Comparison of ENCODE assay signal across 35 cellular contexts in the genomic region with DNA sequence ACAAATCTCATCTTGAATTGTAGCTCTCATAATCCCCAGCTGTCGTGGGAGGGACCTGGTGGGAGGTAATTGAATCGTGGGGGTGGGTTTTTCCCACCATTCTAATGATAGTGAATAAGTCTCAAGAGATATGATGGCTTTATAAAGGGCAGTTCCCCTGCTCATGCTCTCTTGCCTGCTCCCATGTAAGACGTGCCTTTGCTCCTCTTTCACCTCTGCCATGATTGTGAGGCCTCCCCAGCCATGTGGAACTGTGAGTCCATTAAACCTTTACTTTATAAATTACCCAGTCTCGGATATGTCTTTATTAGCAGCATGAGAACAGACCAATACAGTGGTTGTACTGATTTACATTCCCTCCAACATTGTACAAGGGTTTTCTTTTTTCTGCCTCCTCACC.
"Had no signal": no experiment of that assay in that cellular context is flagged by ENCODE, and none has a peak within 500 bp of the region (broad histone marks: within the 10 kb centered on the region; RNA-seq: fewer than 3 reads in every experiment).

No MANE protein-coding gene starts in this region.

- H3K9me3 ChIP-seq: adrenal gland, body of pancreas, breast epithelium had no signal

- H3K27me3 ChIP-seq: body of pancreas, brain microvascular endothelial cell, breast epithelium had no signal

- H3K9me3 Mint-ChIP-seq: activated B cell treated with CpG ODN at 0.5 μM for 24 hours; activated CD4-positive, alpha-beta memory T cell treated with anti-CD3 and anti-CD28 coated beads for 36 hours; activated CD4-positive, alpha-beta T cell treated with anti-CD3 and anti-CD28 coated beads, Interleukin-2, amount 10 ng/mL, durations not matched to agents 7 days and 5 days; activated CD8-positive, alpha-beta T cell treated with anti-CD3 and anti-CD28 coated beads for 36 hours; activated naive CD4-positive, alpha-beta T cell treated with anti-CD3 and anti-CD28 coated beads for 36 hours; activated naive CD4-positive, alpha-beta T cell treated with anti-CD3 and anti-CD28 coated beads, Interleukin-2, amount 50 U/mL, for 72 hours; activated naive CD8-positive, alpha-beta T cell treated with anti-CD3 and anti-CD28 coated beads for 36 hours; activated T-cell treated with anti-CD3 and anti-CD28 coated beads, Interleukin-2, amount 50 U/mL, for 4 hours; activated T-helper 1 cell treated with anti-CD3 and anti-CD28 coated beads, Interleukin-12 subunit alpha, Interleukin-12 subunit beta, Interleukin-2, Interleukin-4 antibody, amounts not matched to agents 30 ng/mL and 10 ng/mL and 1 ng/mL, durations not matched to agents 14 hours and 24 hours and 36 hours; activated T-helper 17 cell treated with anti-CD3 and anti-CD28 coated beads, Interleukin-2, amount 50 U/mL, for 72 hours; T-helper 1 cell treated with Interleukin-12 subunit alpha and Interleukin-12 subunit beta and Interleukin-4 antibody, amounts not matched to agents 30 μg/mL and 1 μg/mL, for 36 hours; T-helper 2 cell treated with Interferon-gamma antibody and Interleukin-4, amounts not matched to agents 5 μg/mL and 100 μg/mL, for 36 hours had no signal

- H3K27me3 Mint-ChIP-seq: activated B cell treated with CpG ODN at 0.5 μM for 24 hours; activated CD4-positive, alpha-beta memory T cell treated with anti-CD3 and anti-CD28 coated beads for 36 hours; activated CD4-positive, alpha-beta T cell treated with anti-CD3 and anti-CD28 coated beads, Interleukin-2, amount 10 ng/mL, durations not matched to agents 7 days and 5 days; activated CD8-positive, alpha-beta T cell treated with anti-CD3 and anti-CD28 coated beads for 36 hours; activated naive CD8-positive, alpha-beta T cell treated with anti-CD3 and anti-CD28 coated beads for 36 hours; activated T-helper 17 cell treated with anti-CD3 and anti-CD28 coated beads, Interleukin-2, amount 50 U/mL, for 72 hours had no signal

- H3K4me3 Mint-ChIP-seq: activated B cell treated with CpG ODN at 0.5 μM for 24 hours; activated CD4-positive, alpha-beta memory T cell treated with anti-CD3 and anti-CD28 coated beads for 36 hours; activated CD4-positive, alpha-beta T cell treated with anti-CD3 and anti-CD28 coated beads, Interleukin-2, amount 10 ng/mL, durations not matched to agents 7 days and 5 days; activated CD8-positive, alpha-beta T cell treated with anti-CD3 and anti-CD28 coated beads for 36 hours; activated naive CD4-positive, alpha-beta T cell treated with anti-CD3 and anti-CD28 coated beads for 36 hours; activated naive CD8-positive, alpha-beta T cell treated with anti-CD3 and anti-CD28 coated beads for 36 hours; activated T-cell treated with anti-CD3 and anti-CD28 coated beads, Interleukin-2, amount 50 U/mL, for 4 hours; activated T-cell treated with anti-CD3 and anti-CD28 coated beads, Interleukin-2, amount 50 U/mL, for 72 hours; activated T-helper 1 cell treated with anti-CD3 and anti-CD28 coated beads, Interleukin-12 subunit alpha, Interleukin-12 subunit beta, Interleukin-2, Interleukin-4 antibody, amounts not matched to agents 30 ng/mL and 10 ng/mL and 1 ng/mL, durations not matched to agents 14 hours and 24 hours and 36 hours; activated T-helper 17 cell treated with anti-CD3 and anti-CD28 coated beads, Interleukin-2, amount 50 U/mL, for 72 hours; T-helper 1 cell treated with Interleukin-12 subunit alpha and Interleukin-12 subunit beta and Interleukin-4 antibody, amounts not matched to agents 30 μg/mL and 1 μg/mL, for 36 hours; T-helper 2 cell treated with Interferon-gamma antibody and Interleukin-4, amounts not matched to agents 5 μg/mL and 100 μg/mL, for 36 hours had no signal

- H3K4me3 ChIP-seq: adrenal gland, body of pancreas, breast epithelium had no signal

- H3K27ac Mint-ChIP-seq: activated B cell treated with CpG ODN at 0.5 μM for 24 hours; activated CD4-positive, alpha-beta memory T cell treated with anti-CD3 and anti-CD28 coated beads for 36 hours; activated CD4-positive, alpha-beta T cell treated with anti-CD3 and anti-CD28 coated beads, Interleukin-2, amount 10 ng/mL, durations not matched to agents 7 days and 5 days; activated CD8-positive, alpha-beta T cell treated with anti-CD3 and anti-CD28 coated beads for 36 hours; activated naive CD4-positive, alpha-beta T cell treated with anti-CD3 and anti-CD28 coated beads for 36 hours; activated naive CD4-positive, alpha-beta T cell treated with anti-CD3 and anti-CD28 coated beads, Interleukin-2, amount 50 U/mL, for 72 hours; activated naive CD8-positive, alpha-beta T cell treated with anti-CD3 and anti-CD28 coated beads for 36 hours; activated T-cell treated with anti-CD3 and anti-CD28 coated beads, Interleukin-2, amount 50 U/mL, for 72 hours; activated T-helper 1 cell treated with anti-CD3 and anti-CD28 coated beads, Interleukin-12 subunit alpha, Interleukin-12 subunit beta, Interleukin-2, Interleukin-4 antibody, amounts not matched to agents 30 ng/mL and 10 ng/mL and 1 ng/mL, durations not matched to agents 14 hours and 24 hours and 36 hours; activated T-helper 17 cell treated with anti-CD3 and anti-CD28 coated beads, Interleukin-2, amount 50 U/mL, for 72 hours; T-helper 1 cell treated with Interleukin-12 subunit alpha and Interleukin-12 subunit beta and Interleukin-4 antibody, amounts not matched to agents 30 μg/mL and 1 μg/mL, for 36 hours; T-helper 2 cell treated with Interferon-gamma antibody and Interleukin-4, amounts not matched to agents 5 μg/mL and 100 μg/mL, for 36 hours had no signal

- H3K27ac ChIP-seq: adrenal gland, body of pancreas, brain microvascular endothelial cell, breast epithelium, VCaP had no signal

- H3K36me3 ChIP-seq: adrenal gland, brain microvascular endothelial cell, breast epithelium had no signal

- FAIRE-seq: astrocyte, colon, TTC549 had no signal

- H3K36me3 Mint-ChIP-seq: activated CD4-positive, alpha-beta memory T cell treated with anti-CD3 and anti-CD28 coated beads for 36 hours; activated naive CD4-positive, alpha-beta T cell treated with anti-CD3 and anti-CD28 coated beads, Interleukin-2, amount 50 U/mL, for 72 hours; activated naive CD8-positive, alpha-beta T cell treated with anti-CD3 and anti-CD28 coated beads for 36 hours had no signal

- H3K4me1 ChIP-seq: adrenal gland, body of pancreas, breast epithelium had no signal

- DNase-seq: activated B cell treated with CpG ODN at 0.5 μM for 24 hours; activated CD4-positive, alpha-beta memory T cell treated with anti-CD3 and anti-CD28 coated beads for 36 hours; activated CD4-positive, alpha-beta T cell treated with anti-CD3 and anti-CD28 coated beads for 4 hours; activated CD4-positive, alpha-beta T cell treated with anti-CD3 and anti-CD28 coated beads, Interleukin-2, amount 10 ng/mL, durations not matched to agents 7 days and 5 days; activated CD4-positive, CD25-positive, alpha-beta regulatory T cell treated with anti-CD3 and anti-CD28 coated beads, Interleukin-2, amount 50 U/mL, for 72 hours; activated CD8-positive, alpha-beta memory T cell treated with anti-CD3 and anti-CD28 coated beads, Interleukin-2, amount 50 U/mL, for 4 hours; activated CD8-positive, alpha-beta T cell treated with anti-CD3 and anti-CD28 coated beads for 36 hours; activated effector memory CD4-positive, alpha-beta T cell treated with anti-CD3 and anti-CD28 coated beads, Interleukin-2, amount 50 U/mL, for 16 hours; activated gamma-delta T cell treated with Interleukin-2 at 50 U/mL for 16 hours; activated naive CD4-positive, alpha-beta T cell; activated naive CD4-positive, alpha-beta T cell treated with anti-CD3 and anti-CD28 coated beads for 36 hours; activated naive CD4-positive, alpha-beta T cell treated with anti-CD3 and anti-CD28 coated beads, Interleukin-2, amount 50 U/mL, for 16 hours; activated naive CD8-positive, alpha-beta T cell treated with anti-CD3 and anti-CD28 coated beads for 36 hours; activated T-cell treated with anti-CD3 and anti-CD28 coated beads for 4 hours; activated T-cell treated with anti-CD3 and anti-CD28 coated beads, Interleukin-2, amount 50 U/mL, for 1 hour; activated T-cell treated with anti-CD3 and anti-CD28 coated beads, Interleukin-2, amount 50 U/mL, for 4 hours; activated T-cell treated with anti-CD3 and anti-CD28 coated beads, Interleukin-2, amount 50 U/mL, for 72 hours; adrenal gland; amniotic stem cell; aorta; body of pancreas; brain microvascular endothelial cell; central memory CD4-positive, alpha-beta T cell; T-helper 2 cell; T-helper 9 cell had no signal

- H3K4me1 Mint-ChIP-seq: activated B cell treated with CpG ODN at 0.5 μM for 24 hours; activated CD4-positive, alpha-beta T cell treated with anti-CD3 and anti-CD28 coated beads, Interleukin-2, amount 10 ng/mL, durations not matched to agents 7 days and 5 days had no signal

- ATAC-seq: activated CD8-positive, alpha-beta T cell treated with anti-CD3 and anti-CD28 coated beads for 36 hours; activated naive CD4-positive, alpha-beta T cell treated with anti-CD3 and anti-CD28 coated beads, Interleukin-2, amount 50 U/mL, for 72 hours; activated T-cell treated with anti-CD3 and anti-CD28 coated beads, Interleukin-2, amount 50 U/mL, for 4 hours; activated T-cell treated with anti-CD3 and anti-CD28 coated beads, Interleukin-2, amount 50 U/mL, for 72 hours; activated T-helper 17 cell treated with anti-CD3 and anti-CD28 coated beads, Interleukin-2, amount 50 U/mL, for 72 hours; body of pancreas had no signal
